8 cellular contexts compared by ENCODE assay signal in the genomic region with DNA sequence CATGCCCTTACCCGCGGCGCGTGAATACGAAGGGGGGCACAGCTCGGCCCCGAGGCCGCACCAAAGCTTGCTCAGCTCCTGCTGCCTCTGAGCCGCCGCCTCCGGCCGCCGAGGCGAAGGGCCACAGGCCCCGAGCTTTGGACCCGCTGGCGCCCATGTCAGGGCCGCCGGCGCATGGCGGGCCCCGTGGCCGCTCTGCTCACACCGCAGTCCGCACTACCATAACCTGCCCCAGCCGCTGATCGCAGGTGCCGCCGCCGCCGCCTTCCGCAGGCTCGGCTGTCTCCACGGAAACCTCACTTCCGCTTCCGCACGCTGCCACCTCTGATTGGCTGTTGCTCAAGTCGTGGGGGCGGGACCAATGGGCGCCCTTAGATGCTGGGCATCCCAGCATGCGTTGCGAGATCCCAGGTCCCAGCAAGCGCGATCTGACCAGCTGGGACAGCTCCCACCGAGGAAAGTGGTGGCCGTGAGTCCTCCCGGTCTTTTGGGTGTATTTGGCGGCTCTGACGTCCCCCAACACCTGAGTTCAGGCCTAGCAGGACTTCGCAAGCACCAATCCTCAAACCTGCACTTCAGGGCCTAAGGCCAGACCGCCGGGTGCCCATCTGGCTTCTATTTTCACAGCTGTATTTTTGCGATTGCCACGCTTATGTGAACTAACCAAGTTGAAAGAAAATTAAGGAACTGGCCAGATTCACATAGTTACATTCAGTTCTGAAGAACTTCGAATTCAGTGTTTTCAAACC. TPM values are rescaled to one million over a fixed set of nuclear protein-coding genes. Genes with fewer than 3 reads are reported as not detected.
DNase-seq lines count a peak whose midpoint lies in the region; ATAC-seq and TF ChIP-seq lines count a peak whose summit lies in the region.

TSS of gene TUSC2 (minus strand) at position 281 of the 749 bp plus-strand sequence. CDS start at position 157, 124 bp downstream.

- TF ChIP-seq CTCF in DND-41 (IDR thresholded peaks at IDR 0.05; ENCODE audit: borderline replicate concordance, extremely low read depth, low read length, poor library complexity, severe bottlenecking), result no peak
- TF ChIP-seq CTCF in RWPE1 (conservative IDR thresholded peaks at IDR 0.05; ENCODE audit: low read depth), result no peak
- no peak for TF ChIP-seq CTCF in fibroblast of mammary gland (conservative IDR thresholded peaks at IDR 0.05; ENCODE audit: control insufficient read depth, insufficient read depth, low read depth, low read length)

- WGBS in GM23248 (ENCODE audit: low coverage in 1 of 2, low lambda C conversion rate in 2 of 2, missing lambda C conversion rate in 2 of 2), 2 experiments, result 1% methylated on average over 36 to 37 of the region's 55 CpGs

- H3K36me3 Mint-ChIP-seq in activated T-helper 17 cell treated with anti-CD3 and anti-CD28 coated beads, Interleukin-2, amount 50 U/mL, for 72 hours (ENCODE audit: low read depth), result peaks cover 62% of the 10 kb centered on the region
- H3K36me3 Mint-ChIP-seq in natural killer cell treated with Interleukin-12 subunit alpha and Interleukin-12 subunit beta and Interleukin-15 and Interleukin-18, amount 100 ng/mL, for 72 hours, result no peaks in the 10 kb centered on the region

- H3K4me3 ChIP-seq in DND-41 (ENCODE audit: low read depth in 1 of 2, low read length in 2 of 2), result peak within 1 kb of the TSS; percentile 88 to 89
- H3K4me3 ChIP-seq in GM23248, result peak within 1 kb of the TSS; percentile 82
- H3K4me3 ChIP-seq in fibroblast of mammary gland (ENCODE audit: control insufficient read depth, low read depth, low read length), result peak within 1 kb of the TSS; percentile 76

- peaks cover 62% of the 10 kb centered on the region for H3K36me3 ChIP-seq in DND-41 (ENCODE audit: insufficient read depth, low read length)
- H3K36me3 ChIP-seq in GM23248 (ENCODE audit: low read depth), result peaks cover 23% of the 10 kb centered on the region

- H3F3A ChIP-seq in GM23248 (ENCODE audit: insufficient read depth), result peaks cover 31% of the 10 kb centered on the region

- H3K4me2 ChIP-seq in DND-41 (ENCODE audit: insufficient read depth, low read length) (peak within 1 kb of the TSS; percentile 80), GM23248 (ENCODE audit: unreplicated experiment) (peak within 1 kb of the TSS; percentile 79)

- H3K4me1 ChIP-seq in DND-41 (ENCODE audit: insufficient read depth, low read length) (peaks cover 58% of the 10 kb centered on the region), GM23248 (ENCODE audit: insufficient read depth) (peaks cover 15% of the 10 kb centered on the region)

- H3K27ac ChIP-seq in DND-41 (ENCODE audit: low read length) (peak within 1 kb of the TSS; percentile 73), GM23248 (peak within 1 kb of the TSS; percentile 76), RWPE1 (peak within 1 kb of the TSS; percentile 88)

- H4K20me1 ChIP-seq in DND-41 (ENCODE audit: insufficient read depth, low read length) (peaks cover 31% of the 10 kb centered on the region), GM23248 (ENCODE audit: insufficient read depth) (no peaks in the 10 kb centered on the region)

- H3K27me3 Mint-ChIP-seq in activated T-helper 17 cell treated with anti-CD3 and anti-CD28 coated beads, Interleukin-2, amount 50 U/mL, for 72 hours, result no peaks in the 10 kb centered on the region
- H3K27me3 Mint-ChIP-seq in natural killer cell treated with Interleukin-12 subunit alpha and Interleukin-12 subunit beta and Interleukin-15 and Interleukin-18, amount 100 ng/mL, for 72 hours, result no peaks in the 10 kb centered on the region

- H2AFZ ChIP-seq in DND-41 (ENCODE audit: low read depth, low read length) (peak within 1 kb of the TSS; percentile 78), GM23248 (peak within 1 kb of the TSS; percentile 68)

- peak; percentile 95 for ATAC-seq in DND-41 (ENCODE audit: insufficient read depth, low read depth)
- peak; percentile 98 for ATAC-seq in activated T-helper 17 cell treated with anti-CD3 and anti-CD28 coated beads, Interleukin-2, amount 50 U/mL, for 72 hours (replicated peaks)
- peak; percentile 96 to 98 for ATAC-seq in natural killer cell treated with Interleukin-12 subunit alpha and Interleukin-12 subunit beta and Interleukin-15 and Interleukin-18, amount 100 ng/mL, for 72 hours
- peak; percentile 91 for ATAC-seq in stimulated activated naive CD8-positive, alpha-beta T cell treated with anti-CD3 and anti-CD28 coated beads, Interleukin-15, Interleukin-2, amounts not matched to agents 100 U/mL and 50 U/mL, for 24 hours

- H3K27me3 ChIP-seq in DND-41 (ENCODE audit: insufficient read depth, low read length, poor library complexity) (no peaks in the 10 kb centered on the region), GM23248 (replicated peaks; ENCODE audit: insufficient read depth) (no peaks in the 10 kb centered on the region)

- in situ Hi-C loops in GM23248 (cut with MboI), result no loop called here

- H3K4me1 Mint-ChIP-seq in activated T-helper 17 cell treated with anti-CD3 and anti-CD28 coated beads, Interleukin-2, amount 50 U/mL, for 72 hours, result no peaks in the 10 kb centered on the region
- H3K4me1 Mint-ChIP-seq in natural killer cell treated with Interleukin-12 subunit alpha and Interleukin-12 subunit beta and Interleukin-15 and Interleukin-18, amount 100 ng/mL, for 72 hours (ENCODE audit: low read depth in 2 of 2), result peaks cover 0 to 21% of the 10 kb centered on the region in 2 donors

- no peaks in the 10 kb centered on the region for H3K9me3 Mint-ChIP-seq in activated T-helper 17 cell treated with anti-CD3 and anti-CD28 coated beads, Interleukin-2, amount 50 U/mL, for 72 hours
- no peaks in the 10 kb centered on the region for H3K9me3 Mint-ChIP-seq in natural killer cell treated with Interleukin-12 subunit alpha and Interleukin-12 subunit beta and Interleukin-15 and Interleukin-18, amount 100 ng/mL, for 72 hours

- no peaks in the 10 kb centered on the region for H3K9me2 ChIP-seq in GM23248 (ENCODE audit: insufficient read depth)

- peaks cover 42% of the 10 kb centered on the region for H3K79me2 ChIP-seq in DND-41 (ENCODE audit: insufficient read depth, low read length)
- H3K79me2 ChIP-seq in GM23248 (ENCODE audit: insufficient read depth), result peaks cover 47% of the 10 kb centered on the region

- peak; percentile 96 for DNase-seq in DND-41
- DNase-seq in GM23248, result peak; percentile 100
- DNase-seq in Kasumi-1 (lab: John Stamatoyannopoulos, UW), result peak; percentile 94
- DNase-seq in RWPE1 (ENCODE audit: low spot score), result peak; percentile 94
- DNase-seq in fibroblast of mammary gland (ENCODE audit: low read depth), result peak; percentile 93
- peak; percentile 95 for DNase-seq in natural killer cell treated with Interleukin-12 subunit alpha and Interleukin-12 subunit beta and Interleukin-15 and Interleukin-18, amount 100 ng/mL, for 72 hours (ENCODE audit: low spot score)
- peak; percentile 96 for DNase-seq in stimulated activated naive CD8-positive, alpha-beta T cell treated with anti-CD3 and anti-CD28 coated beads, Interleukin-15, Interleukin-2, amounts not matched to agents 100 U/mL and 50 U/mL, for 24 hours

- POLR2A ChIA-PET in RWPE1 (lab: Yijun Ruan, JAX; ENCODE audit: low non-redundant PET), result interaction anchor here (0.6 to 0.8 kb wide), 3 partner anchors 45 to 77 kb away, joined by 3 read pairs; no protein-coding TSS in a partner anchor

- CTCF ChIA-PET in RWPE1 (lab: Yijun Ruan, JAX), result no interaction called here

- H3K9me3 ChIP-seq in DND-41 (ENCODE audit: insufficient read depth, low read length, severe bottlenecking) (no peaks in the 10 kb centered on the region), GM23248 (ENCODE audit: low read depth) (no peaks in the 10 kb centered on the region)

- H3K4me3 Mint-ChIP-seq in activated T-helper 17 cell treated with anti-CD3 and anti-CD28 coated beads, Interleukin-2, amount 50 U/mL, for 72 hours, result peak within 1 kb of the TSS; percentile 82
- peak within 1 kb of the TSS; percentile 81 for H3K4me3 Mint-ChIP-seq in natural killer cell treated with Interleukin-12 subunit alpha and Interleukin-12 subunit beta and Interleukin-15 and Interleukin-18, amount 100 ng/mL, for 72 hours

- H3K9ac ChIP-seq in DND-41 (ENCODE audit: low read depth, low read length), result peak within 1 kb of the TSS; percentile 79
- H3K9ac ChIP-seq in GM23248, result peak within 1 kb of the TSS; percentile 88

- peak within 1 kb of the TSS; percentile 87 for H3K27ac Mint-ChIP-seq in activated T-helper 17 cell treated with anti-CD3 and anti-CD28 coated beads, Interleukin-2, amount 50 U/mL, for 72 hours
- peak within 1 kb of the TSS; percentile 64 to 89 for H3K27ac Mint-ChIP-seq in natural killer cell treated with Interleukin-12 subunit alpha and Interleukin-12 subunit beta and Interleukin-15 and Interleukin-18, amount 100 ng/mL, for 72 hours

RNA-seq across cellular contexts. Expression of gene TUSC2, which starts in this region (rescaled TPM):
- total RNA-seq in GM23248 (2014; rRNA removed; shearing (Covaris generic)), result 14.3 and 32.5 TPM in 2 replicates
- polyA plus RNA-seq in GM23248 (2016; fragmentation: Nextera tagmentation; extraction: Ambion mirVana), result 45.7 and 46.5 TPM in 2 replicates
- 10 to 100 TPM; 13.9 to 19.3 TPM for total RNA-seq in activated T-helper 17 cell treated with anti-CD3 and anti-CD28 coated beads, Interleukin-2, amount 50 U/mL, for 72 hours
- 10 to 100 TPM; 26.9 to 31.9 TPM for total RNA-seq in natural killer cell treated with Interleukin-12 subunit alpha and Interleukin-12 subunit beta and Interleukin-15 and Interleukin-18, amount 100 ng/mL, for 72 hours

Comparison
In these comparisons a context has a peak if more than half of its experiments do, and no peak if none do; other contexts are left out.
1. Peak in every context shown above with its lines: DNase-seq, ATAC-seq, H3K4me3 ChIP-seq and H3K27ac ChIP-seq.